ENCODE assay signal across 8 cellular contexts in the genomic region with DNA sequence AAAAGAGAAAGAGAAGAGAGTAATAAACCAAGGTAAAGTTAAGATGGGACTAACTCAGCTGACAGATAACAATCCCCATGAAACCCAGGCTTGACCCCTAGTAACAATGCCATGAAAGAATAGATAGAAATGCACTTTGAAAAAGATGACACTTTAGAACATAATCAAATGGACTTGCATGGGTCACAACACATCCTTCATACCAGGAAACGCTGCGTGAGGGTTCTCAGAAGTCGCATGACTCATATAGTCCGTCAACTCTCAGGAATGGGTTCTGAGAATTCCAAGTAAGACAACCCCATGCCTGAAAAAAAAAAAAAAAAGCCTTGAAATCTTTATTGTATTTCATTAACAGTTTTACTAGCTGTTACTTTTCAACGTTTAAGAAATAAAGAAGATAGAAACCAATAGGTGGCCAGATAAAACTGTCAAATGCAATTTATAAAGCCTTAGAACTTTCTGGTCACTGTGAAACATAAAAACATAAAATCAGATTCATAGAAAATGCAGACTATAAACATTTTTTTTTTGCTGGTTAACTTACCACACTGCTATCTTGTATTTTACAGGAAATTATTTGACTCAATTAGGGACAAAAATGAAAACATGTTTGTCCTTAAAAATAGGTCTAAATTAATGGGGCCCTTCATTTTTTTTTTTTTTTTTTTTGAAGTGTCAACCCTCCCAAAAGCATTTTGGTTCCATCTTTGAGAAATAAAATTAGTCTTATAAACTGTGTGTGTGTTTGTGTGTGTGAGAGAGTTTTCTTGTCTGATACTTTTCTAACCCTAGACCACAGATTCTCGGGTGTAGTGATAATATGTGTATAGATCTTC.
DNase-seq lines count a peak whose midpoint lies in the region; TF ChIP-seq lines count a peak whose summit lies in the region.

No MANE protein-coding gene starts in this region.

- H3K36me3 Mint-ChIP-seq in activated T-cell treated with anti-CD3 and anti-CD28 coated beads, Interleukin-2, amount 50 U/mL, for 24 hours (ENCODE audit: low read depth), result no peaks in the 10 kb centered on the region
- no peaks in the 10 kb centered on the region for H3K36me3 Mint-ChIP-seq in activated naive CD8-positive, alpha-beta T cell treated with anti-CD3 and anti-CD28 coated beads for 36 hours
- no peaks in the 10 kb centered on the region for H3K36me3 Mint-ChIP-seq in CD4-positive, alpha-beta memory T cell

- no peak for TF ChIP-seq CTCF in kidney epithelial cell (IDR thresholded peaks at IDR 0.05; ENCODE audit: insufficient read depth, low read length, poor library complexity, severe bottlenecking)
- no peak for TF ChIP-seq CTCF in tibial nerve (IDR thresholded peaks at IDR 0.05)

- intact Hi-C loops in CD4-positive, alpha-beta memory T cell (cut with micrococcal nuclease), result no loop called here

- no peak for DNase-seq in activated T-cell treated with anti-CD3 and anti-CD28 coated beads, Interleukin-2, amount 50 U/mL, for 24 hours
- DNase-seq in activated T-cell treated with anti-CD3 and anti-CD28 coated beads, Interleukin-2, amount 50 U/mL, for 1 hour, result no peak
- DNase-seq in activated naive CD8-positive, alpha-beta T cell treated with anti-CD3 and anti-CD28 coated beads for 36 hours, result peak; percentile 47
- DNase-seq in kidney epithelial cell (ENCODE audit: low read depth) (peak; percentile 93), tibial nerve (ENCODE audit: low spot score in 2 of 2) (peak; percentile 14 to 53), NCI-H510A treated with DMSO at 0.1 percent for 48 hours (lab: John Stamatoyannopoulos, UW) (no peak), iPS-NIHi11 (ENCODE audit: low spot score) (no peak)
- no peak for DNase-seq in CD4-positive, alpha-beta memory T cell

- peaks cover 25% of the 10 kb centered on the region for H3K4me1 Mint-ChIP-seq in activated T-cell treated with anti-CD3 and anti-CD28 coated beads, Interleukin-2, amount 50 U/mL, for 24 hours (ENCODE audit: low read depth)
- H3K4me1 Mint-ChIP-seq in activated naive CD8-positive, alpha-beta T cell treated with anti-CD3 and anti-CD28 coated beads for 36 hours, result peaks cover 16% of the 10 kb centered on the region
- H3K4me1 Mint-ChIP-seq in CD4-positive, alpha-beta memory T cell, result peaks cover 0 to 15% (median 0%) of the 10 kb centered on the region in 4 donors

- H3K4me1 ChIP-seq in tibial nerve, result peaks cover 0 to 20% (median 6%) of the 10 kb centered on the region in 4 donors
- no peaks in the 10 kb centered on the region for H3K4me1 ChIP-seq in CD4-positive, alpha-beta memory T cell (ENCODE audit: insufficient read depth, low read length)

- no peak for TF ChIP-seq POLR2A in tibial nerve (IDR thresholded peaks at IDR 0.05)

- H3K27ac ChIP-seq in tibial nerve, result peak overlapping the region; percentile 20 to 85 (median 62)
- no peak overlapping the region for H3K27ac ChIP-seq in CD4-positive, alpha-beta memory T cell (ENCODE audit: low read depth, low read length)

- H3K27me3 ChIP-seq in kidney epithelial cell (ENCODE audit: control insufficient read depth, insufficient read depth, low read length), result no peaks in the 10 kb centered on the region
- H3K27me3 ChIP-seq in tibial nerve, result no peaks in the 10 kb centered on the region
- H3K27me3 ChIP-seq in CD4-positive, alpha-beta memory T cell (ENCODE audit: insufficient read depth, low read length), result no peaks in the 10 kb centered on the region

- H3K4me3 Mint-ChIP-seq in activated T-cell treated with anti-CD3 and anti-CD28 coated beads, Interleukin-2, amount 50 U/mL, for 24 hours, result no peak overlapping the region
- H3K4me3 Mint-ChIP-seq in activated naive CD8-positive, alpha-beta T cell treated with anti-CD3 and anti-CD28 coated beads for 36 hours, result no peak overlapping the region
- peak overlapping the region in 3 of 8 donors; percentile 28 to 72 (median 64) for H3K4me3 Mint-ChIP-seq in CD4-positive, alpha-beta memory T cell

- POLR2A ChIA-PET in CD4-positive, alpha-beta memory T cell (lab: Charles Lee; ENCODE audit: partially characterized antibody), result no interaction called here

- WGBS in tibial nerve, 2 donors, result 23% methylated on average over 6 of the region's 6 CpGs

- H3K9me3 Mint-ChIP-seq in activated T-cell treated with anti-CD3 and anti-CD28 coated beads, Interleukin-2, amount 50 U/mL, for 24 hours, result no peaks in the 10 kb centered on the region
- no peaks in the 10 kb centered on the region for H3K9me3 Mint-ChIP-seq in activated naive CD8-positive, alpha-beta T cell treated with anti-CD3 and anti-CD28 coated beads for 36 hours
- peaks cover 0 to 5% (median 0%) of the 10 kb centered on the region in 8 donors for H3K9me3 Mint-ChIP-seq in CD4-positive, alpha-beta memory T cell

- no peaks in the 10 kb centered on the region for H3K9me3 ChIP-seq in tibial nerve
- no peaks in the 10 kb centered on the region for H3K9me3 ChIP-seq in CD4-positive, alpha-beta memory T cell (ENCODE audit: control insufficient read depth in 1 of 2, low read length in 2 of 2)

- H3K36me3 ChIP-seq in kidney epithelial cell (ENCODE audit: control insufficient read depth, insufficient read depth, low read length) (no peaks in the 10 kb centered on the region), tibial nerve (no peaks in the 10 kb centered on the region)
- no peaks in the 10 kb centered on the region for H3K36me3 ChIP-seq in CD4-positive, alpha-beta memory T cell (ENCODE audit: insufficient read depth, low read length)

- TF ChIP-seq EP300 in tibial nerve (IDR thresholded peaks at IDR 0.05), result peak in 1 of 2 donors; percentile 63

- no peaks in the 10 kb centered on the region for H3K27me3 Mint-ChIP-seq in activated T-cell treated with anti-CD3 and anti-CD28 coated beads, Interleukin-2, amount 50 U/mL, for 24 hours
- no peaks in the 10 kb centered on the region for H3K27me3 Mint-ChIP-seq in activated naive CD8-positive, alpha-beta T cell treated with anti-CD3 and anti-CD28 coated beads for 36 hours
- H3K27me3 Mint-ChIP-seq in CD4-positive, alpha-beta memory T cell, result no peaks in the 10 kb centered on the region

- H3K27ac Mint-ChIP-seq in activated T-cell treated with anti-CD3 and anti-CD28 coated beads, Interleukin-2, amount 50 U/mL, for 24 hours, result peak overlapping the region; percentile 76
- peak overlapping the region; percentile 85 for H3K27ac Mint-ChIP-seq in activated naive CD8-positive, alpha-beta T cell treated with anti-CD3 and anti-CD28 coated beads for 36 hours
- peak overlapping the region in 1 of 7 donors; percentile 46 for H3K27ac Mint-ChIP-seq in CD4-positive, alpha-beta memory T cell

- no peak overlapping the region for H3K4me3 ChIP-seq in kidney epithelial cell (ENCODE audit: low read depth, low read length)
- H3K4me3 ChIP-seq in tibial nerve, result peak overlapping the region; percentile 7 to 31 (median 20)
- H3K4me3 ChIP-seq in CD4-positive, alpha-beta memory T cell (ENCODE audit: low read length in 2 of 2), result no peak overlapping the region

- CTCF ChIA-PET in CD4-positive, alpha-beta memory T cell (lab: Charles Lee; ENCODE audit: partially characterized antibody), result no interaction called here

Comparison
In these comparisons a context has a peak if more than half of its experiments do, and no peak if none do; other contexts are left out.
1. DNase-seq: peak in activated naive CD8-positive, alpha-beta T cell treated with anti-CD3 and anti-CD28 coated beads for 36 hours (single experiment), kidney epithelial cell (single experiment) and tibial nerve (2 of 2); none in activated T-cell treated with anti-CD3 and anti-CD28 coated beads, Interleukin-2, amount 50 U/mL, for 24 hours (single experiment), activated T-cell treated with anti-CD3 and anti-CD28 coated beads, Interleukin-2, amount 50 U/mL, for 1 hour (single experiment), NCI-H510A treated with DMSO at 0.1 percent for 48 hours (single experiment), iPS-NIHi11 (single experiment) and CD4-positive, alpha-beta memory T cell (0 of 5).
2. H3K4me3 ChIP-seq: peak in tibial nerve (4 of 4); none in kidney epithelial cell (single experiment) and CD4-positive, alpha-beta memory T cell (0 of 2).